Comparison of ENCODE assay signal across 28 cellular contexts in genomic region chr13:112813552-112813951, GRCh38.
"Had no signal": no experiment of that assay in that cellular context is flagged by ENCODE, and none has a peak within 500 bp of the region (broad histone marks: within the 10 kb centered on the region; RNA-seq: fewer than 3 reads in every experiment).

No MANE protein-coding gene starts in this region.

- H3K4me1 ChIP-seq: left lung, pancreas, prostate gland, transverse colon, vagina had no signal

- H3K36me3 ChIP-seq: prostate gland, transverse colon had no signal

- DNase-seq: hippocampal formation; kidney; left colon; left lung; mesendoderm; midbrain; mucosa of descending colon; naive thymus-derived CD4-positive, alpha-beta T cell; pancreas; posterior cingulate gyrus; retina; right cardiac atrium; stimulated activated CD4-positive, alpha-beta T cell treated with anti-CD3 and anti-CD28 coated beads, Interleukin-1b, Interleukin-23, amount 100 ng/mL, for 48 hours; stimulated activated CD4-positive, alpha-beta T cell treated with anti-CD3 and anti-CD28 coated beads, Interleukin-2, amount 100 ng/mL, for 48 hours; stimulated activated CD4-positive, alpha-beta T cell treated with anti-CD3 and anti-CD28 coated beads, Interleukin-4, amount 100 ng/mL, for 4 hours; stimulated activated CD8-positive, alpha-beta memory T cell treated with anti-CD3 and anti-CD28 coated beads, Interleukin-4, amount 100 ng/mL, for 48 hours; stimulated activated naive CD4-positive, alpha-beta T cell treated with Interleukin-2 at 50 U/mL for 16 hours; stimulated activated naive CD8-positive, alpha-beta T cell treated with anti-CD3 and anti-CD28 coated beads, Interleukin-15, amount 100 ng/mL, for 72 hours; testis; thyroid gland; transverse colon; upper lobe of left lung had no signal

- H3K27me3 ChIP-seq: left lung, pancreas, testis, thyroid gland, transverse colon, upper lobe of left lung, vagina had no signal

- FAIRE-seq: kidney, pancreas had no signal

- H3K9me3 ChIP-seq: mucosa of descending colon, pancreas, prostate gland, testis, thyroid gland, transverse colon, upper lobe of left lung, vagina had no signal

- H3K27ac ChIP-seq: left lung, pancreas, prostate gland, transverse colon, upper lobe of left lung, vagina had no signal

- H3K4me2 ChIP-seq: smooth muscle cell had no signal

- H3K4me3 ChIP-seq: left lung, lung, mucosa of descending colon, pancreas, prostate gland, smooth muscle cell, testis, thyroid gland, transverse colon, upper lobe of left lung, vagina had no signal

- ATAC-seq: left colon; left lung; mucosa of descending colon; naive thymus-derived CD4-positive, alpha-beta T cell; natural killer cell treated with Interleukin-12 subunit alpha and Interleukin-12 subunit beta and Interleukin-15 and Interleukin-18, amount 100 ng/mL, for 72 hours; pancreas; right cardiac atrium; stimulated activated memory B cell treated with anti-CD40 and anti-IgM and Interleukin-4, amounts not matched to agents 10 μg/mL and 1 μg/mL and 100 μg/mL, for 72 hours; stimulated activated naive CD8-positive, alpha-beta T cell treated with anti-CD3 and anti-CD28 coated beads, Interleukin-15, amount 100 ng/mL, for 72 hours had no signal
